2 cellular contexts compared by ENCODE assay signal in the genomic region with DNA sequence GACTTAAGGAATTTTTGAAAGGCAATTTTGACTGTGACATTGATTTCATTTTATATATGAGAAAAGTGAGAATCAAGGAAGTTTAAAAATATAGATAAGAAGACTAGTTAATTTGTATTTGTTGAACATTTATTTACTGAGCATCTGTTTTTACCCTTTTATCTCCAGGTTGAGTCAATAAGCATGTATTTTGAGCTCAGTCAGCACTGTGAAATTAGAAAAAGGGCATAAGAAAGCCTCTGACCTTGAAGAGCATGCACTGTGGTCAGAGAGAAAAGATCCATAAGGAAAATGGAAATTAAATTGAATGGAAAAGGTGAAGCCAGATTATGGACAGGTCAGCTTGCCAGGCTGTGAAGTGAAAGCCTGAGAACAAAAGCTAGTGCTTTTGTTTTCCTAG.
TF ChIP-seq lines count a peak whose summit lies in the region.

No MANE protein-coding gene starts in this region.

TF ChIP-seq in GM23338, 12 proteins besides CTCF, POLR2A, EP300 and RAD21:
- TF ChIP-seq ZNF462 (CRISPR knock-in tag; IDR thresholded peaks at IDR 0.05) (no peak), JUNB (IDR thresholded peaks at IDR 0.05; ENCODE audit: unreplicated experiment) (no peak), NANOG (IDR thresholded peaks at IDR 0.05; ENCODE audit: borderline replicate concordance) (no peak), EZH2 (IDR thresholded peaks at IDR 0.05; ENCODE audit: low read depth, unreplicated experiment) (no peak), STAT1 (IDR thresholded peaks at IDR 0.05; ENCODE audit: unreplicated experiment) (no peak), EZH2phosphoT487 (IDR thresholded peaks at IDR 0.05; ENCODE audit: unreplicated experiment) (no peak), REST (IDR thresholded peaks at IDR 0.05; ENCODE audit: unreplicated experiment) (no peak)

TF ChIP-seq in HepG2, 621 proteins besides CTCF, POLR2A, EP300 and RAD21 (continued from another document):
- TF ChIP-seq PHF8 (CRISPR knock-in tag; IDR thresholded peaks at IDR 0.05) (no peak), SYNCRIP (IDR thresholded peaks at IDR 0.05; ENCODE audit: insufficient read depth, low read depth, low read length) (no peak), POGK (CRISPR knock-in tag; conservative IDR thresholded peaks at IDR 0.05) (no peak), YEATS4 (CRISPR knock-in tag; IDR thresholded peaks at IDR 0.05; ENCODE audit: borderline replicate concordance) (no peak), ZNF430 (CRISPR knock-in tag; IDR thresholded peaks at IDR 0.05) (no peak)
